28 cellular contexts compared by ENCODE assay signal in genomic region chr9:137504432-137504777, GRCh38. TPM values are rescaled to one million over a fixed set of nuclear protein-coding genes. Genes with fewer than 3 reads are reported as not detected.
DNase-seq lines count a peak whose midpoint lies in the region; ATAC-seq, FAIRE-seq and TF ChIP-seq lines count a peak whose summit lies in the region.
"Had no signal": no experiment of that assay in that cellular context is flagged by ENCODE, and none has a peak within 500 bp of the region (broad histone marks: within the 10 kb centered on the region; RNA-seq: fewer than 3 reads in every experiment).

No MANE protein-coding gene starts in this region.

- TF ChIP-seq RAD21 in HepG2 (CRISPR knock-in tag; IDR thresholded peaks at IDR 0.05) (no peak), K562 (CRISPR knock-in tag; conservative IDR thresholded peaks at IDR 0.05 in 1 of 2, IDR thresholded peaks at IDR 0.05 in 1 of 2) (no peak)

- BruUV-seq in HepG2 (replicated peaks; lab: Mats Ljungman, UMichigan) (no TSS peak), K562 (replicated peaks; lab: Mats Ljungman, UMichigan) (no TSS peak)

- no peak overlapping the region for H3K4me2 ChIP-seq in HepG2 (ENCODE audit: low read depth, low read length)
- H3K4me2 ChIP-seq in K562 (ENCODE audit: insufficient read depth, low read length) = no peak overlapping the region

- no peak overlapping the region for H3K27ac ChIP-seq in HepG2 (ENCODE audit: extremely low read length, insufficient read depth, low read length)
- no peak overlapping the region for H3K27ac ChIP-seq in right lobe of liver
- H3K27ac ChIP-seq in K562 (ENCODE audit: extremely low read depth, low read depth, low read length) = no peak overlapping the region
- H3K27ac ChIP-seq in spleen = no peak overlapping the region
- H3K27ac ChIP-seq: HL-60, SJSA1 had no signal

- POLR2A ChIA-PET in HepG2 (lab: Yijun Ruan, JAX) (no interaction called here), K562 (lab: Yijun Ruan, JAX) (interaction anchor here (0.6 to 1.6 kb wide), 4 partner anchors 9 to 602 kb away, joined by 3 to 4 read pairs (median 3); no protein-coding TSS in a partner anchor)

- no peaks in the 10 kb centered on the region for H3K79me2 ChIP-seq in HepG2 (ENCODE audit: insufficient read depth, low read length)
- no peaks in the 10 kb centered on the region for H3K79me2 ChIP-seq in K562 (ENCODE audit: control insufficient read depth, insufficient read depth, low read length)

- no peak for TF ChIP-seq POLR2A in HepG2 (IDR thresholded peaks at IDR 0.05; ENCODE audit: insufficient read depth in 1 of 2, low read depth in 2 of 2, low read length in 2 of 2)
- TF ChIP-seq POLR2A in right lobe of liver (IDR thresholded peaks at IDR 0.05) = no peak
- no peak for TF ChIP-seq POLR2A in K562 (conservative IDR thresholded peaks at IDR 0.05)
- no peak for TF ChIP-seq POLR2A in spleen (IDR thresholded peaks at IDR 0.05)

- TF ChIP-seq EP300 in HepG2 (IDR thresholded peaks at IDR 0.05; ENCODE audit: low read depth in 2 of 2, low read length in 2 of 2) (no peak), HepG2 (CRISPR knock-in tag; IDR thresholded peaks at IDR 0.05; ENCODE audit: borderline replicate concordance) (no peak), K562 (IDR thresholded peaks at IDR 0.05; ENCODE audit: low read length) (no peak)

- intact Hi-C loops in HepG2 (cut with micrococcal nuclease; ENCODE audit: unreplicated experiment) (no loop called here), right lobe of liver (cut with DNase I) (no loop called here), K562 (cut with micrococcal nuclease) (no loop called here), spleen (cut with DNase I; ENCODE audit: low total_unique reads) (no loop called here)

- DNase-seq in NCI-H82 (lab: John Stamatoyannopoulos, UW) (peak; percentile 20), NCI-H82 treated with DMSO at 0.1 percent for 48 hours (lab: John Stamatoyannopoulos, UW; ENCODE audit: unreplicated experiment) (no peak), HepG2 (ENCODE audit: low spot score) (no peak), right lobe of liver (no peak), K562 (ENCODE audit: extremely low read depth in 1 of 4, low spot score in 3 of 4) (no peak), spleen (peak; percentile 6), dedifferentiated amniotic fluid mesenchymal stem cell (ENCODE audit: extremely low spot score) (no peak)
- DNase-seq: C1 segment of cervical spinal cord; CD4-positive, alpha-beta memory T cell; COR-L47; DMS79; EL; GDM1; Karpas-422; NCI-H1092; NCI-H1417 treated with DMSO at 0.1 percent for 48 hours; NCI-H187; NCI-H2081 treated with DMSO at 0.1 percent for 48 hours; NCI-H2227 treated with DMSO at 0.1 percent for 48 hours; NCI-H510A treated with DMSO at 0.1 percent for 48 hours; Right ventricle myocardium superior; RPMI8226 had no signal

- H3K36me3 ChIP-seq in HepG2 (replicated peaks in 1 of 2; ENCODE audit: control insufficient read depth in 1 of 2, insufficient read depth in 2 of 2, low read length in 2 of 2) = no peaks in the 10 kb centered on the region
- H3K36me3 ChIP-seq in right lobe of liver = peaks cover 0 to 3% (median 0%) of the 10 kb centered on the region in 4 donors
- no peaks in the 10 kb centered on the region for H3K36me3 ChIP-seq in K562 (ENCODE audit: control insufficient read depth, insufficient read depth, low read length)
- peaks cover 0 to 27% (median 2%) of the 10 kb centered on the region in 6 donors for H3K36me3 ChIP-seq in spleen
- H3K36me3 ChIP-seq: SJSA1 had no signal

- H3K9me1 ChIP-seq in K562 (ENCODE audit: control insufficient read depth, insufficient read depth, low read length) = no peaks in the 10 kb centered on the region

- in situ Hi-C loops in HepG2 (cut with HindIII; ENCODE audit: extremely low pct_ligation_motif_present, low pct_unique_long_range_greater_than_20kb) (no loop called here), K562 (cut with MboI) (no loop called here)

- TF ChIP-seq CTCF in HepG2 (CRISPR knock-in tag; IDR thresholded peaks at IDR 0.05) (no peak), right lobe of liver (IDR thresholded peaks at IDR 0.05) (no peak), K562 (IDR thresholded peaks at IDR 0.05 in 2 of 3, conservative IDR thresholded peaks at IDR 0.05 in 1 of 3; ENCODE audit: insufficient read depth in 2 of 3, low read depth in 1 of 3, low read length in 3 of 3) (no peak), spleen (IDR thresholded peaks at IDR 0.05 in 8 of 11, conservative IDR thresholded peaks at IDR 0.05 in 3 of 11) (no peak)

- 70% methylated on average over 7 of the region's 7 CpGs for WGBS in HepG2 (ENCODE audit: low lambda C conversion rate)
- 90% methylated on average over 6 of the region's 7 CpGs for WGBS in right lobe of liver (ENCODE audit: insufficient coverage, low coverage, low lambda C conversion rate, missing lambda C conversion rate)
- WGBS in K562 (ENCODE audit: insufficient coverage, low coverage, missing lambda C conversion rate) = 19% methylated on average over 7 of the region's 7 CpGs
- 86 to 94% (median 90%) methylated on average over 7 of the region's 7 CpGs for WGBS in spleen, 5 donors

- CTCF ChIA-PET in HepG2 (lab: Yijun Ruan, JAX; ENCODE audit: low intra/inter-chr PET ratio, low total read pairs) (no interaction called here), K562 (lab: Yijun Ruan, JAX; ENCODE audit: low intra/inter-chr PET ratio) (no interaction called here)

- H3K9ac ChIP-seq in HepG2 (ENCODE audit: insufficient read depth, low read depth, low read length) (no peak overlapping the region), K562 (ENCODE audit: insufficient read depth in 1 of 2, low read depth in 2 of 2, low read length in 2 of 2) (no peak overlapping the region)

- FAIRE-seq in HepG2 (lab: Jason Lieb, UNC) (no peak), K562 (lab: Jason Lieb, UNC) (no peak)
- FAIRE-seq: GM12878, H1 had no signal

- H3K27me3 ChIP-seq in HepG2 (ENCODE audit: control insufficient read depth in 1 of 2, insufficient read depth in 2 of 2, low read length in 2 of 2) (peaks cover 5 to 8% of the 10 kb centered on the region in 2 experiments; a peak in 2 of 5 replicates), right lobe of liver (no peaks in the 10 kb centered on the region), K562 (ENCODE audit: control insufficient read depth in 2 of 2, insufficient read depth in 2 of 2, low read length in 2 of 2) (peaks cover 18 to 45% of the 10 kb centered on the region in 2 experiments; a peak in 4 of 5 replicates), spleen (replicated peaks in 1 of 7) (no peaks in the 10 kb centered on the region)
- H3K27me3 ChIP-seq: SJSA1 had no signal

- H3K4me3 ChIP-seq in HepG2 (replicated peaks in 1 of 3; ENCODE audit: insufficient read depth in 1 of 3, low read depth in 2 of 3, low read length in 3 of 3) = no peak overlapping the region
- H3K4me3 ChIP-seq in right lobe of liver = no peak overlapping the region
- H3K4me3 ChIP-seq in K562 = no peak overlapping the region
- no peak overlapping the region for H3K4me3 ChIP-seq in spleen
- H3K4me3 ChIP-seq: GM12878, SJSA1 had no signal

- H3K4me1 ChIP-seq in HepG2 (ENCODE audit: insufficient read depth, low read length) = peaks cover 12% of the 10 kb centered on the region
- H3K4me1 ChIP-seq in right lobe of liver = no peaks in the 10 kb centered on the region
- peaks cover 0 to 41% of the 10 kb centered on the region in 2 experiments; a peak in 2 of 5 replicates for H3K4me1 ChIP-seq in K562 (replicated peaks in 1 of 2; ENCODE audit: control insufficient read depth in 2 of 2, insufficient read depth in 2 of 2, low read length in 2 of 2)
- no peaks in the 10 kb centered on the region for H3K4me1 ChIP-seq in spleen

- H4K20me1 ChIP-seq in HepG2 (ENCODE audit: insufficient read depth, low read length) = no peaks in the 10 kb centered on the region
- H4K20me1 ChIP-seq in K562 (replicated peaks; ENCODE audit: control insufficient read depth, insufficient read depth, low read length) = no peaks in the 10 kb centered on the region

- no peak overlapping the region for H2AFZ ChIP-seq in HepG2 (ENCODE audit: low read length)
- no peak overlapping the region for H2AFZ ChIP-seq in K562 (ENCODE audit: low read depth, low read length)

- ATAC-seq in HepG2 = no peak
- ATAC-seq in right lobe of liver = no peak
- no peak; the same call in 2 of the 3 replicates for ATAC-seq in K562
- ATAC-seq in GM18502 (IDR thresholded peaks at IDR 0.05; ENCODE audit: poor library complexity, unreplicated experiment) = no peak
- ATAC-seq: GM12878, HCT116 had no signal

- H3K9me3 ChIP-seq in HepG2 (ENCODE audit: low read length) (no peaks in the 10 kb centered on the region), right lobe of liver (no peaks in the 10 kb centered on the region), K562 (replicated peaks; ENCODE audit: control insufficient read depth, insufficient read depth, low read depth, low read length) (no peaks in the 10 kb centered on the region), spleen (peaks cover 0 to 5% (median 0%) of the 10 kb centered on the region in 8 donors)
- H3K9me3 ChIP-seq: SJSA1 had no signal

RNA-seq across cellular contexts. Expression of gene NSMF, which starts 45.3 kb away (rescaled TPM):
- total RNA-seq in HepG2 (2016; rRNA removed; fragmentation: Illumina TruSeq; extraction: Trizol) (38.3 and 44.3 TPM in 2 replicates), right lobe of liver (10 to 100 TPM; 15.6 to 55.4 (median 20.1) TPM), K562 (2014; rRNA removed) (49.2 and 60.0 TPM in 2 replicates), K562 (2014; rRNA removed; fragmentation: Illumina TruSeq; extraction: Trizol) (24.4 and 29.3 TPM in 2 replicates), K562 (2015; rRNA removed; fragmentation: Illumina TruSeq; extraction: Trizol) (28.2 and 29.1 TPM in 2 replicates), K562 (2021) (72.0 and 74.5 TPM in 2 replicates), spleen (10 to 100 TPM; 21.8 to 39.0 (median 25.5) TPM)
- total RNA-seq in HepG2 (2016; cell fraction: cytosol; rRNA removed; fragmentation: Illumina TruSeq; extraction: Trizol; ENCODE audit: low read depth) = 35.6 and 45.0 TPM in 2 replicates
- 31.9 and 43.2 TPM in 2 replicates for total RNA-seq in HepG2 (2016; cell fraction: insoluble cytoplasmic fraction; rRNA removed; fragmentation: Illumina TruSeq; extraction: Trizol)
- total RNA-seq in HepG2 (2016; cell fraction: membrane; rRNA removed; fragmentation: Illumina TruSeq; extraction: Trizol) = 88.7 and 95.2 TPM in 2 replicates
- 47.8 and 56.5 TPM in 2 replicates for total RNA-seq in HepG2 (2016; cell fraction: nucleus; rRNA removed; fragmentation: Illumina TruSeq; extraction: Trizol)
- polyA plus RNA-seq in HepG2 (2011; rRNA removed) (183 and 271 TPM in 2 replicates), K562 (2011; rRNA removed) (44.9 and 71.8 TPM in 2 replicates), K562 (2014; fragmentation: Illumina TruSeq; extraction: Trizol) (26.4 and 44.1 TPM in 2 replicates), K562 (2014; fragmentation: Nextera tagmentation; extraction: Ambion mirVana) (under 1 TPM; 0.20 to 0.42 TPM), K562 (2014; rRNA removed) (76.3 and 82.7 TPM in 2 replicates), spleen (10 to 100 TPM; 21.8 to 49.3 (median 26.7) TPM)
- polyA plus RNA-seq in HepG2 (2011; cell fraction: cytosol; rRNA removed) = 147 and 184 TPM in 2 replicates
- polyA plus RNA-seq in HepG2 (2011; cell fraction: nucleus; rRNA removed) = 1,153 and 1,227 TPM in 2 replicates
- polyA plus RNA-seq in HepG2 (2012) = 143 and 184 TPM in 2 replicates
- polyA plus RNA-seq in HepG2 (2016; cell fraction: cytosol; fragmentation: Illumina TruSeq; extraction: Trizol; ENCODE audit: low read depth) = 80.1 and 97.0 TPM in 2 replicates
- polyA plus RNA-seq in HepG2 (2016; cell fraction: insoluble cytoplasmic fraction; fragmentation: Illumina TruSeq; extraction: Trizol; ENCODE audit: low read depth) = 62.3 and 80.0 TPM in 2 replicates
- polyA plus RNA-seq in HepG2 (2016; cell fraction: membrane; fragmentation: Illumina TruSeq; extraction: Trizol; ENCODE audit: low read depth) = 159 and 160 TPM in 2 replicates
- 179 and 193 TPM in 2 replicates for polyA plus RNA-seq in HepG2 (2016; cell fraction: nucleus; fragmentation: Illumina TruSeq; extraction: Trizol; ENCODE audit: insufficient read depth, low read depth)
- 64.9 and 155 TPM in 2 replicates for polyA minus RNA-seq in HepG2 (2011; rRNA and poly(A)+ RNA removed; ENCODE audit: low replicate concordance)
- polyA minus RNA-seq in HepG2 (2011; cell fraction: cytosol; rRNA and poly(A)+ RNA removed) = 76.5 and 105 TPM in 2 replicates
- 147 and 159 TPM in 2 replicates for polyA minus RNA-seq in HepG2 (2011; cell fraction: nucleus; rRNA and poly(A)+ RNA removed)
- total RNA-seq in K562 (2011; cell fraction: chromatin; rRNA removed; ENCODE audit: low replicate concordance) = 47.6 and 128 TPM in 2 replicates
- 87.2 and 93.1 TPM in 2 replicates for total RNA-seq in K562 (2011; cell fraction: nucleolus; rRNA removed)
- total RNA-seq in K562 (2011; cell fraction: nucleoplasm; rRNA removed) = 47.3 and 58.7 TPM in 2 replicates
- polyA plus RNA-seq in K562 (2011; cell fraction: cytosol; rRNA removed) = 59.2 and 114 TPM in 2 replicates
- 244 and 400 TPM in 2 replicates for polyA plus RNA-seq in K562 (2011; cell fraction: nucleus; rRNA removed)
- polyA plus RNA-seq in K562 (2012) = 38.5 and 48.2 TPM in 2 replicates
- polyA minus RNA-seq in K562 (2011; rRNA and poly(A)+ RNA removed) = 25.2 and 31.9 TPM in 2 replicates
- polyA minus RNA-seq in K562 (2011; cell fraction: cytosol; rRNA and poly(A)+ RNA removed) = 37.7 and 44.3 TPM in 2 replicates
- polyA minus RNA-seq in K562 (2011; cell fraction: nucleus; rRNA and poly(A)+ RNA removed) = 47.9 and 59.5 TPM in 2 replicates

RNA-seq across cellular contexts. Expression of gene PNPLA7, which starts 45.8 kb away (rescaled TPM):
- 0.21 and 0.42 TPM in 2 replicates for total RNA-seq in HepG2 (2016; rRNA removed; fragmentation: Illumina TruSeq; extraction: Trizol)
- 0.30 and 0.53 TPM in 2 replicates for total RNA-seq in HepG2 (2016; cell fraction: cytosol; rRNA removed; fragmentation: Illumina TruSeq; extraction: Trizol; ENCODE audit: low read depth)
- 0.25 and 0.39 TPM in 2 replicates for total RNA-seq in HepG2 (2016; cell fraction: insoluble cytoplasmic fraction; rRNA removed; fragmentation: Illumina TruSeq; extraction: Trizol)
- total RNA-seq in HepG2 (2016; cell fraction: membrane; rRNA removed; fragmentation: Illumina TruSeq; extraction: Trizol) = 0.21 and 0.28 TPM in 2 replicates
- 0.69 and 0.87 TPM in 2 replicates for total RNA-seq in HepG2 (2016; cell fraction: nucleus; rRNA removed; fragmentation: Illumina TruSeq; extraction: Trizol)
- polyA plus RNA-seq in HepG2 (2011; rRNA removed) = 1.5 and 1.9 TPM in 2 replicates
- 0.77 and 1.1 TPM in 2 replicates for polyA plus RNA-seq in HepG2 (2011; cell fraction: cytosol; rRNA removed)
- polyA plus RNA-seq in HepG2 (2011; cell fraction: nucleus; rRNA removed) = 17.1 and 19.3 TPM in 2 replicates
- polyA plus RNA-seq in HepG2 (2012) = 3.1 and 3.5 TPM in 2 replicates
- 0.14 and 0.20 TPM in 2 replicates for polyA plus RNA-seq in HepG2 (2016; cell fraction: cytosol; fragmentation: Illumina TruSeq; extraction: Trizol; ENCODE audit: low read depth)
- 0.43 and 0.47 TPM in 2 replicates for polyA plus RNA-seq in HepG2 (2016; cell fraction: insoluble cytoplasmic fraction; fragmentation: Illumina TruSeq; extraction: Trizol; ENCODE audit: low read depth)
- 0.27 and 0.30 TPM in 2 replicates for polyA plus RNA-seq in HepG2 (2016; cell fraction: membrane; fragmentation: Illumina TruSeq; extraction: Trizol; ENCODE audit: low read depth)
- 3.4 and 3.5 TPM in 2 replicates for polyA plus RNA-seq in HepG2 (2016; cell fraction: nucleus; fragmentation: Illumina TruSeq; extraction: Trizol; ENCODE audit: insufficient read depth, low read depth)
- 1.2 and 1.9 TPM in 2 replicates for polyA minus RNA-seq in HepG2 (2011; rRNA and poly(A)+ RNA removed; ENCODE audit: low replicate concordance)
- polyA minus RNA-seq in HepG2 (2011; cell fraction: cytosol; rRNA and poly(A)+ RNA removed) = 0.49 and 1.6 TPM in 2 replicates
- 2.7 and 2.9 TPM in 2 replicates for polyA minus RNA-seq in HepG2 (2011; cell fraction: nucleus; rRNA and poly(A)+ RNA removed)
- 10 to 100 TPM in 2 of 6 experiments, 1 to 10 TPM in 4; 3.9 to 15.6 (median 7.4) TPM for total RNA-seq in right lobe of liver
- total RNA-seq in K562 (2011; cell fraction: chromatin; rRNA removed; ENCODE audit: low replicate concordance) = 2.8 and 5.5 TPM in 2 replicates
- 2.0 and 3.0 TPM in 2 replicates for total RNA-seq in K562 (2011; cell fraction: nucleolus; rRNA removed)
- total RNA-seq in K562 (2011; cell fraction: nucleoplasm; rRNA removed) = 2.3 and 3.4 TPM in 2 replicates
- total RNA-seq in K562 (2014; rRNA removed) = 0.14 and 0.45 TPM in 2 replicates
- 0.04 TPM in 1 of 2 replicates, not detected in the other for total RNA-seq in K562 (2014; rRNA removed; fragmentation: Illumina TruSeq; extraction: Trizol)
- total RNA-seq in K562 (2015; rRNA removed; fragmentation: Illumina TruSeq; extraction: Trizol) = 0.19 and 0.22 TPM in 2 replicates
- 0.58 and 0.75 TPM in 2 replicates for total RNA-seq in K562 (2021)
- polyA plus RNA-seq in K562 (2011; rRNA removed) = 0.17 and 0.66 TPM in 2 replicates
- 0.16 and 0.19 TPM in 2 replicates for polyA plus RNA-seq in K562 (2011; cell fraction: cytosol; rRNA removed)
- polyA plus RNA-seq in K562 (2011; cell fraction: nucleus; rRNA removed) = 4.1 and 5.1 TPM in 2 replicates
- 0.95 and 2.4 TPM in 2 replicates for polyA plus RNA-seq in K562 (2012)
- 0.31 and 0.44 TPM in 2 replicates for polyA plus RNA-seq in K562 (2014; fragmentation: Illumina TruSeq; extraction: Trizol)
- polyA plus RNA-seq in K562 (2014; fragmentation: Nextera tagmentation; extraction: Ambion mirVana) = under 1 TPM in 1 of 2 experiments, not detected in 1; 0.01 TPM
- 0.78 and 0.85 TPM in 2 replicates for polyA plus RNA-seq in K562 (2014; rRNA removed)
- 0.07 and 0.12 TPM in 2 replicates for polyA minus RNA-seq in K562 (2011; rRNA and poly(A)+ RNA removed)
- polyA minus RNA-seq in K562 (2011; cell fraction: cytosol; rRNA and poly(A)+ RNA removed) = 0.19 and 0.46 TPM in 2 replicates
- polyA minus RNA-seq in K562 (2011; cell fraction: nucleus; rRNA and poly(A)+ RNA removed) = 0.54 and 1.00 TPM in 2 replicates
- 10 to 100 TPM in 4 of 7 donors, 1 to 10 TPM in 3; 5.1 to 22.7 (median 11.3) TPM for total RNA-seq in spleen
- 10 to 100 TPM in 2 of 3 donors, 1 to 10 TPM in 1; 8.4 to 19.9 (median 10.1) TPM for polyA plus RNA-seq in spleen

RNA-seq across cellular contexts. Expression of gene MRPL41, which starts 47.3 kb away (rescaled TPM):
- 48.9 and 54.0 TPM in 2 replicates for total RNA-seq in HepG2 (2016; rRNA removed; fragmentation: Illumina TruSeq; extraction: Trizol)
- total RNA-seq in HepG2 (2016; cell fraction: cytosol; rRNA removed; fragmentation: Illumina TruSeq; extraction: Trizol; ENCODE audit: low read depth) = 48.5 and 55.5 TPM in 2 replicates
- total RNA-seq in HepG2 (2016; cell fraction: insoluble cytoplasmic fraction; rRNA removed; fragmentation: Illumina TruSeq; extraction: Trizol) = 53.0 and 54.1 TPM in 2 replicates
- 49.2 and 61.1 TPM in 2 replicates for total RNA-seq in HepG2 (2016; cell fraction: membrane; rRNA removed; fragmentation: Illumina TruSeq; extraction: Trizol)
- 19.0 and 19.6 TPM in 2 replicates for total RNA-seq in HepG2 (2016; cell fraction: nucleus; rRNA removed; fragmentation: Illumina TruSeq; extraction: Trizol)
- polyA plus RNA-seq in HepG2 (2011; rRNA removed) = 20.9 and 23.4 TPM in 2 replicates
- polyA plus RNA-seq in HepG2 (2011; cell fraction: cytosol; rRNA removed) = 18.5 and 46.9 TPM in 2 replicates
- 23.0 and 28.2 TPM in 2 replicates for polyA plus RNA-seq in HepG2 (2011; cell fraction: nucleus; rRNA removed)
- polyA plus RNA-seq in HepG2 (2012) = 15.6 and 26.9 TPM in 2 replicates
- polyA plus RNA-seq in HepG2 (2016; cell fraction: cytosol; fragmentation: Illumina TruSeq; extraction: Trizol; ENCODE audit: low read depth) = 54.8 and 61.0 TPM in 2 replicates
- polyA plus RNA-seq in HepG2 (2016; cell fraction: insoluble cytoplasmic fraction; fragmentation: Illumina TruSeq; extraction: Trizol; ENCODE audit: low read depth) = 43.5 and 50.2 TPM in 2 replicates
- 42.3 and 46.2 TPM in 2 replicates for polyA plus RNA-seq in HepG2 (2016; cell fraction: membrane; fragmentation: Illumina TruSeq; extraction: Trizol; ENCODE audit: low read depth)
- 35.6 and 38.1 TPM in 2 replicates for polyA plus RNA-seq in HepG2 (2016; cell fraction: nucleus; fragmentation: Illumina TruSeq; extraction: Trizol; ENCODE audit: insufficient read depth, low read depth)
- polyA minus RNA-seq in HepG2 (2011; rRNA and poly(A)+ RNA removed; ENCODE audit: low replicate concordance) = 6.4 and 7.1 TPM in 2 replicates
- 8.6 and 11.1 TPM in 2 replicates for polyA minus RNA-seq in HepG2 (2011; cell fraction: cytosol; rRNA and poly(A)+ RNA removed)
- polyA minus RNA-seq in HepG2 (2011; cell fraction: nucleus; rRNA and poly(A)+ RNA removed) = 2.1 and 2.2 TPM in 2 replicates
- 10 to 100 TPM; 43.4 to 97.8 (median 74.0) TPM for total RNA-seq in right lobe of liver
- total RNA-seq in K562 (2011; cell fraction: chromatin; rRNA removed; ENCODE audit: low replicate concordance) = 2.1 and 9.1 TPM in 2 replicates
- 19.8 and 28.3 TPM in 2 replicates for total RNA-seq in K562 (2011; cell fraction: nucleolus; rRNA removed)
- total RNA-seq in K562 (2011; cell fraction: nucleoplasm; rRNA removed) = 9.6 and 10.5 TPM in 2 replicates
- total RNA-seq in K562 (2014; rRNA removed) = 239 and 259 TPM in 2 replicates
- 9.2 and 11.6 TPM in 2 replicates for total RNA-seq in K562 (2014; rRNA removed; fragmentation: Illumina TruSeq; extraction: Trizol)
- total RNA-seq in K562 (2015; rRNA removed; fragmentation: Illumina TruSeq; extraction: Trizol) = 54.9 and 58.3 TPM in 2 replicates
- total RNA-seq in K562 (2021) = 146 and 158 TPM in 2 replicates
- polyA plus RNA-seq in K562 (2011; rRNA removed) = 21.6 and 23.7 TPM in 2 replicates
- polyA plus RNA-seq in K562 (2011; cell fraction: cytosol; rRNA removed) = 35.6 and 169 TPM in 2 replicates
- polyA plus RNA-seq in K562 (2011; cell fraction: nucleus; rRNA removed) = 18.9 and 28.4 TPM in 2 replicates
- 75.7 and 99.4 TPM in 2 replicates for polyA plus RNA-seq in K562 (2012)
- polyA plus RNA-seq in K562 (2014; fragmentation: Illumina TruSeq; extraction: Trizol) = 10.4 and 32.9 TPM in 2 replicates
- 1 to 10 TPM; 2.6 to 4.1 TPM for polyA plus RNA-seq in K562 (2014; fragmentation: Nextera tagmentation; extraction: Ambion mirVana)
- 184 and 216 TPM in 2 replicates for polyA plus RNA-seq in K562 (2014; rRNA removed)
- 1.7 and 3.9 TPM in 2 replicates for polyA minus RNA-seq in K562 (2011; rRNA and poly(A)+ RNA removed)
- 21.6 and 22.5 TPM in 2 replicates for polyA minus RNA-seq in K562 (2011; cell fraction: cytosol; rRNA and poly(A)+ RNA removed)
- polyA minus RNA-seq in K562 (2011; cell fraction: nucleus; rRNA and poly(A)+ RNA removed) = 4.7 and 8.7 TPM in 2 replicates
- total RNA-seq in spleen = 10 to 100 TPM; 20.5 to 38.1 (median 32.8) TPM
- 10 to 100 TPM; 69.9 to 98.1 (median 84.9) TPM for polyA plus RNA-seq in spleen

Comparison
In these comparisons a context has a peak if more than half of its experiments do, and no peak if none do; other contexts are left out.
1. DNase-seq: peak in NCI-H82 (single experiment) and spleen (single experiment); none in NCI-H82 treated with DMSO at 0.1 percent for 48 hours (single experiment), HepG2 (single experiment), right lobe of liver (0 of 3), K562 (0 of 4) and dedifferentiated amniotic fluid mesenchymal stem cell (single experiment).